ENCODE assay signal across 14 cellular contexts in the genomic region with DNA sequence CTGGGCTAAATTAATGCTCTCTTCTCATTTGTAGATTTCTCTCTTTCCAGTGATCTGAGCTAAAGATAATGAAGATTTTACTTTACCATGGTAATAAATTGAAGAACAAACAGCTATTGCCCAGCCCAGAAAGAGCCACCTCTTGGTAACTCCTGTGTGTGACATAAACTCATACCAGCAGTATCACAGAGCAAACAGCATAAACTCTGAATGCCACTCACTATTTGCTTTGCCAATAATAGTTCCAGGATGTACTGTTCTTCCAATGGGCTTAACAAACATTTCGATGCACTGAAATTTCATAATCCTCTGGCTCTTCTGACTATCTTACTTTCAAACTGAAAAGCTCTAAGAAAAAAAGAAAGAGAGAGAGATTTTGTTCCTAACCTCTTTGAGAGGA.
"Had no signal": no experiment of that assay in that cellular context is flagged by ENCODE, and none has a peak within 500 bp of the region (broad histone marks: within the 10 kb centered on the region; RNA-seq: fewer than 3 reads in every experiment).

No MANE protein-coding gene starts in this region.

- H3K27me3 Mint-ChIP-seq: activated naive CD4-positive, alpha-beta T cell treated with anti-CD3 and anti-CD28 coated beads, Interleukin-2, amount 10 ng/mL, durations not matched to agents 7 days and 5 days had no signal

- H3K9me3 ChIP-seq: esophagus muscularis mucosa, ovary, thyroid gland had no signal

- H3K9me3 Mint-ChIP-seq: activated T-helper 2 cell treated with anti-CD3 and anti-CD28 coated beads, Interferon-gamma antibody, Interleukin-2, Interleukin-4, amounts not matched to agents 10 μg/mL and 5 μg/mL and 100 μg/mL, durations not matched to agents 14 hours and 24 hours and 36 hours; stimulated activated effector memory CD8-positive, alpha-beta T cell treated with anti-CD3 and anti-CD28 coated beads, Interleukin-12 subunit alpha, Interleukin-12 subunit beta, amount 100 ng/mL, for 72 hours had no signal

- H3K36me3 Mint-ChIP-seq: activated naive CD4-positive, alpha-beta T cell treated with anti-CD3 and anti-CD28 coated beads, Interleukin-2, amount 10 ng/mL, durations not matched to agents 7 days and 5 days; naive thymus-derived CD4-positive, alpha-beta T cell; stimulated activated effector memory CD8-positive, alpha-beta T cell treated with anti-CD3 and anti-CD28 coated beads, Interleukin-12 subunit alpha, Interleukin-12 subunit beta, amount 100 ng/mL, for 72 hours had no signal

- H3K4me3 Mint-ChIP-seq: activated naive CD4-positive, alpha-beta T cell treated with anti-CD3 and anti-CD28 coated beads, Interleukin-2, amount 10 ng/mL, durations not matched to agents 7 days and 5 days; naive thymus-derived CD4-positive, alpha-beta T cell; stimulated activated effector memory CD8-positive, alpha-beta T cell treated with anti-CD3 and anti-CD28 coated beads, Interleukin-12 subunit alpha, Interleukin-12 subunit beta, amount 100 ng/mL, for 72 hours had no signal

- DNase-seq: activated CD4-positive, alpha-beta T cell treated with anti-CD3 and anti-CD28 coated beads for 1 hour; activated CD4-positive, alpha-beta T cell treated with anti-CD3 and anti-CD28 coated beads, Interleukin-2, amount 50 U/mL, for 4 hours; activated naive CD4-positive, alpha-beta T cell treated with anti-CD3 and anti-CD28 coated beads, Interleukin-2, amount 10 ng/mL, durations not matched to agents 7 days and 5 days; hippocampal formation; kidney; midbrain; naive thymus-derived CD4-positive, alpha-beta T cell; ovary; T-helper 9 cell; thyroid gland had no signal

- H3K27me3 ChIP-seq: esophagus muscularis mucosa, ovary, thyroid gland had no signal

- H3K4me3 ChIP-seq: esophagus muscularis mucosa, lung, ovary, thyroid gland had no signal

- H3K4me1 Mint-ChIP-seq: activated naive CD4-positive, alpha-beta T cell treated with anti-CD3 and anti-CD28 coated beads, Interleukin-2, amount 10 ng/mL, durations not matched to agents 7 days and 5 days; naive thymus-derived CD4-positive, alpha-beta T cell; stimulated activated effector memory CD8-positive, alpha-beta T cell treated with anti-CD3 and anti-CD28 coated beads, Interleukin-12 subunit alpha, Interleukin-12 subunit beta, amount 100 ng/mL, for 72 hours had no signal

- H3K36me3 ChIP-seq: esophagus muscularis mucosa, ovary, thyroid gland had no signal

- H3K4me1 ChIP-seq: esophagus muscularis mucosa, thyroid gland had no signal

- H3K27ac Mint-ChIP-seq: activated naive CD4-positive, alpha-beta T cell treated with anti-CD3 and anti-CD28 coated beads, Interleukin-2, amount 10 ng/mL, durations not matched to agents 7 days and 5 days; activated T-helper 2 cell treated with anti-CD3 and anti-CD28 coated beads, Interferon-gamma antibody, Interleukin-2, Interleukin-4, amounts not matched to agents 10 μg/mL and 5 μg/mL and 100 μg/mL, durations not matched to agents 14 hours and 24 hours and 36 hours; naive thymus-derived CD4-positive, alpha-beta T cell; stimulated activated effector memory CD8-positive, alpha-beta T cell treated with anti-CD3 and anti-CD28 coated beads, Interleukin-12 subunit alpha, Interleukin-12 subunit beta, amount 100 ng/mL, for 72 hours had no signal

- H3K27ac ChIP-seq: esophagus muscularis mucosa, ovary, thyroid gland had no signal

- ATAC-seq: naive thymus-derived CD4-positive, alpha-beta T cell; stimulated activated effector memory CD8-positive, alpha-beta T cell treated with anti-CD3 and anti-CD28 coated beads, Interleukin-12 subunit alpha, Interleukin-12 subunit beta, amount 100 ng/mL, for 72 hours had no signal
